Comparison of ENCODE assay signal across 8 cellular contexts in the genomic region with DNA sequence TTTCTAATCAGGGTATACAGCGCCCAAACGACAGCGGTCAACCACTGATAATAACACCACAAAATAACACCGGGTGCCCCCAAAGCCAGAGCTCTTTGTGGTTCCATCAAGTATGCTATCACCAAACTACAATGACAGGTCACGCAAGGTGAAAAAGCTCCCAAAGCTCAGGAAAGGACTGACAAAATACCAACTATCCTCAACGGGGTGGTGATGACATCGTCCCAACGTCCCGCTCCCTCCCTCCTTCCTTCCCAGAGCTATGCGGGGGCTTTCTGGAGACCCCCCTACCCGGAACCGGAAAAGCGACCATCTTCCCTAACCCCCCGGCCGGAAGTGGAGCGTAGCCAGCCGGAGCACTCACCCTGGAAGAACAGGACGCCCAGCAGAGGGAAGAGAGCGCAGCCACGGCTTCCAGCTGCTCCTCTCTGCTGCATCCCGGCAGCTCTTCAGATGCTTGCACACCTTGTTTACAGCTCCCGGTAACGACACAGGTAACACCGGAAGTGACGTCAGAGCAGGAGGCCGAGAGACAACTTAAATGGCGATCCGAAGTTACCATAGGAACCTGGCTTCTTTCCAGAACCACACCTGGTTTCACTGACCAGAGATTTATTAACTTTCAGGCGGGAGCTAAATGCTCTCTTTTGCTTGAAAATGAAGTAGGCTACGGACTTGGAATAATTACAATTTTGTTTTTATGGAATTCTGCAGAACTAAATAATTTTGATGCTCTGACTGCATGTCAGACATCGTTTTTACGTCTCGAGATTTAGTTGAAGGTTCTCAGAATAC. TPM values are rescaled to one million over a fixed set of nuclear protein-coding genes. Genes with fewer than 3 reads are reported as not detected.
DNase-seq lines count a peak whose midpoint lies in the region; ATAC-seq and TF ChIP-seq lines count a peak whose summit lies in the region.

A gene with protein sequence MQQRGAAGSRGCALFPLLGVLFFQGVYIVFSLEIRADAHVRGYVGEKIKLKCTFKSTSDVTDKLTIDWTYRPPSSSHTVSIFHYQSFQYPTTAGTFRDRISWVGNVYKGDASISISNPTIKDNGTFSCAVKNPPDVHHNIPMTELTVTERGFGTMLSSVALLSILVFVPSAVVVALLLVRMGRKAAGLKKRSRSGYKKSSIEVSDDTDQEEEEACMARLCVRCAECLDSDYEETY (minus strand): TSS at position 508 of the 795 bp plus-strand sequence. CDS start 71 bp downstream, at position 437.

- no peaks in the 10 kb centered on the region for H3K36me3 ChIP-seq in HEK293 (ENCODE audit: control insufficient read depth in 2 of 2, insufficient read depth in 1 of 2, low read length in 2 of 2)

- peak; percentile 59 for ATAC-seq in SK-N-SH treated with all-trans-retinoic acid at 6 μM for 48 hours

- H3K4me1 Mint-ChIP-seq in activated naive CD8-positive, alpha-beta T cell (ENCODE audit: low read depth), result peaks cover 51% of the 10 kb centered on the region
- H3K4me1 Mint-ChIP-seq in glutamatergic neuron (ENCODE audit: low read depth, unreplicated experiment), result peaks cover 2% of the 10 kb centered on the region

- DNase-seq in DMS79 (lab: John Stamatoyannopoulos, UW) (peak; percentile 97), NCI-H1092 treated with DMSO at 0.1 percent for 48 hours (lab: John Stamatoyannopoulos, UW) (peak; percentile 99), glutamatergic neuron (peak; percentile 78), occipital lobe (lab: John Stamatoyannopoulos, UW) (peak; percentile 30), superior temporal gyrus (ENCODE audit: extremely low spot score) (peak; percentile 82)

- peak within 1 kb of the TSS; percentile 98 for H3K4me3 Mint-ChIP-seq in activated naive CD8-positive, alpha-beta T cell
- peak within 1 kb of the TSS; percentile 96 for H3K4me3 Mint-ChIP-seq in glutamatergic neuron (ENCODE audit: unreplicated experiment)

- peaks cover 6% of the 10 kb centered on the region for H3K36me3 Mint-ChIP-seq in activated naive CD8-positive, alpha-beta T cell
- no peaks in the 10 kb centered on the region for H3K36me3 Mint-ChIP-seq in glutamatergic neuron (ENCODE audit: unreplicated experiment)

- peak within 1 kb of the TSS; percentile 99 for H3K27ac Mint-ChIP-seq in activated naive CD8-positive, alpha-beta T cell
- H3K27ac Mint-ChIP-seq in glutamatergic neuron (ENCODE audit: unreplicated experiment), result peak within 1 kb of the TSS; percentile 99

- H3K9me3 Mint-ChIP-seq in activated naive CD8-positive, alpha-beta T cell (ENCODE audit: low read depth), result no peaks in the 10 kb centered on the region
- H3K9me3 Mint-ChIP-seq in glutamatergic neuron (ENCODE audit: unreplicated experiment), result peaks cover 6% of the 10 kb centered on the region

- POLR2A ChIA-PET in HEK293 (lab: Yijun Ruan, JAX), result interaction anchor here (0.6 to 2.5 kb wide), 9 partner anchors 11 to 369 kb away, joined by 3 to 12 read pairs (median 3); a partner anchor contains a TSS

- no peaks in the 10 kb centered on the region for H3K4me1 ChIP-seq in HEK293 (ENCODE audit: control insufficient read depth, insufficient read depth, low read length)

- no peaks in the 10 kb centered on the region for H3K27me3 Mint-ChIP-seq in activated naive CD8-positive, alpha-beta T cell
- H3K27me3 Mint-ChIP-seq in glutamatergic neuron (ENCODE audit: unreplicated experiment), result peaks cover 6% of the 10 kb centered on the region

- CTCF ChIA-PET in HEK293 (lab: Yijun Ruan, JAX), result interaction anchor here (0.7 to 1.4 kb wide), 6 partner anchors 9 to 318 kb away, joined by 3 to 6 read pairs (median 4); a partner anchor contains a TSS

- no peak for TF ChIP-seq CTCF in HEK293 (tag by site-specific recombination; IDR thresholded peaks at IDR 0.05)
- no peak for TF ChIP-seq CTCF in glutamatergic neuron (IDR thresholded peaks at IDR 0.05; ENCODE audit: partially characterized antibody, unreplicated experiment)

- H3K9me3 ChIP-seq in HEK293 (ENCODE audit: control insufficient read depth, insufficient read depth, low read depth, low read length), result no peaks in the 10 kb centered on the region

- H3K27ac ChIP-seq in HEK293 (ENCODE audit: extremely low read depth, low read depth, low read length), result peak within 1 kb of the TSS; percentile 86

- H3K4me3 ChIP-seq in HEK293 (ENCODE audit: low read depth, low read length), result peak within 1 kb of the TSS; percentile 94

TF ChIP-seq in HEK293, 187 proteins besides CTCF, POLR2A, EP300 and RAD21 (continues in another document):
- TF ChIP-seq, protein P1, sequence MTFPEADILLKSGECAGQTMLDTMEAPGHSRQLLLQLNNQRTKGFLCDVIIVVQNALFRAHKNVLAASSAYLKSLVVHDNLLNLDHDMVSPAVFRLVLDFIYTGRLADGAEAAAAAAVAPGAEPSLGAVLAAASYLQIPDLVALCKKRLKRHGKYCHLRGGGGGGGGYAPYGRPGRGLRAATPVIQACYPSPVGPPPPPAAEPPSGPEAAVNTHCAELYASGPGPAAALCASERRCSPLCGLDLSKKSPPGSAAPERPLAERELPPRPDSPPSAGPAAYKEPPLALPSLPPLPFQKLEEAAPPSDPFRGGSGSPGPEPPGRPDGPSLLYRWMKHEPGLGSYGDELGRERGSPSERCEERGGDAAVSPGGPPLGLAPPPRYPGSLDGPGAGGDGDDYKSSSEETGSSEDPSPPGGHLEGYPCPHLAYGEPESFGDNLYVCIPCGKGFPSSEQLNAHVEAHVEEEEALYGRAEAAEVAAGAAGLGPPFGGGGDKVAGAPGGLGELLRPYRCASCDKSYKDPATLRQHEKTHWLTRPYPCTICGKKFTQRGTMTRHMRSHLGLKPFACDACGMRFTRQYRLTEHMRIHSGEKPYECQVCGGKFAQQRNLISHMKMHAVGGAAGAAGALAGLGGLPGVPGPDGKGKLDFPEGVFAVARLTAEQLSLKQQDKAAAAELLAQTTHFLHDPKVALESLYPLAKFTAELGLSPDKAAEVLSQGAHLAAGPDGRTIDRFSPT (tag by site-specific recombination; IDR thresholded peaks at IDR 0.05), result no peak
- TF ChIP-seq SP7 (tag by site-specific recombination; IDR thresholded peaks at IDR 0.05) (peak; percentile 35; the same call in 1 of the 2 replicates), IKZF3 (tag by site-specific recombination; IDR thresholded peaks at IDR 0.05) (peak; percentile 54; the same call in 1 of the 2 replicates), TCF7L2 (IDR thresholded peaks at IDR 0.05; ENCODE audit: borderline replicate concordance, low read depth, low read length) (no peak), ZNF211 (tag by site-specific recombination; IDR thresholded peaks at IDR 0.05; ENCODE audit: low read depth) (no peak), ZBTB8A (tag by site-specific recombination; IDR thresholded peaks at IDR 0.05) (0 out of 2 replicates have a peak, but pooled peaks have one; percentile 13), ZNF473 (tag by site-specific recombination; IDR thresholded peaks at IDR 0.05) (no peak)

TF ChIP-seq in SK-N-SH treated with all-trans-retinoic acid at 6 μM for 48 hours, 23 proteins besides CTCF, POLR2A, EP300 and RAD21 (continues in another document):
- TF ChIP-seq, protein P2, sequence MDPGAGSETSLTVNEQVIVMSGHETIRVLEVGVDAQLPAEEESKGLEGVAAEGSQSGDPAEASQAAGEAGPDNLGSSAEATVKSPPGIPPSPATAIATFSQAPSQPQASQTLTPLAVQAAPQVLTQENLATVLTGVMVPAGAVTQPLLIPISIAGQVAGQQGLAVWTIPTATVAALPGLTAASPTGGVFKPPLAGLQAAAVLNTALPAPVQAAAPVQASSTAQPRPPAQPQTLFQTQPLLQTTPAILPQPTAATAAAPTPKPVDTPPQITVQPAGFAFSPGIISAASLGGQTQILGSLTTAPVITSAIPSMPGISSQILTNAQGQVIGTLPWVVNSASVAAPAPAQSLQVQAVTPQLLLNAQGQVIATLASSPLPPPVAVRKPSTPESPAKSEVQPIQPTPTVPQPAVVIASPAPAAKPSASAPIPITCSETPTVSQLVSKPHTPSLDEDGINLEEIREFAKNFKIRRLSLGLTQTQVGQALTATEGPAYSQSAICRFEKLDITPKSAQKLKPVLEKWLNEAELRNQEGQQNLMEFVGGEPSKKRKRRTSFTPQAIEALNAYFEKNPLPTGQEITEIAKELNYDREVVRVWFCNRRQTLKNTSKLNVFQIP (CRISPR knock-in tag; IDR thresholded peaks at IDR 0.05; ENCODE audit: borderline replicate concordance, low read depth), result no peak; the same call in 1 of the 2 replicates
- peak; percentile 53 for TF ChIP-seq ZFP30 (CRISPR knock-in tag; IDR thresholded peaks at IDR 0.05)
- TF ChIP-seq ZNF565 (CRISPR knock-in tag; conservative IDR thresholded peaks at IDR 0.05; ENCODE audit: low read depth), result peak; percentile 69; the same call in 1 of the 2 replicates
- TF ChIP-seq, protein P3, sequence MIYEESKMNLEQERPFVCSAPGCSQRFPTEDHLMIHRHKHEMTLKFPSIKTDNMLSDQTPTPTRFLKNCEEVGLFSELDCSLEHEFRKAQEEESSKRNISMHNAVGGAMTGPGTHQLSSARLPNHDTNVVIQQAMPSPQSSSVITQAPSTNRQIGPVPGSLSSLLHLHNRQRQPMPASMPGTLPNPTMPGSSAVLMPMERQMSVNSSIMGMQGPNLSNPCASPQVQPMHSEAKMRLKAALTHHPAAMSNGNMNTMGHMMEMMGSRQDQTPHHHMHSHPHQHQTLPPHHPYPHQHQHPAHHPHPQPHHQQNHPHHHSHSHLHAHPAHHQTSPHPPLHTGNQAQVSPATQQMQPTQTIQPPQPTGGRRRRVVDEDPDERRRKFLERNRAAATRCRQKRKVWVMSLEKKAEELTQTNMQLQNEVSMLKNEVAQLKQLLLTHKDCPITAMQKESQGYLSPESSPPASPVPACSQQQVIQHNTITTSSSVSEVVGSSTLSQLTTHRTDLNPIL (CRISPR knock-in tag; IDR thresholded peaks at IDR 0.05; ENCODE audit: low read depth), result 0 out of 2 replicates have a peak, but pooled peaks have one; percentile 50
- no peak for TF ChIP-seq ZC3H10 (CRISPR knock-in tag; IDR thresholded peaks at IDR 0.05)
- peak; percentile 77; the same call in 1 of the 2 replicates for TF ChIP-seq BACH2 (CRISPR knock-in tag; IDR thresholded peaks at IDR 0.05; ENCODE audit: borderline replicate concordance)
- TF ChIP-seq ESRRG (CRISPR knock-in tag; IDR thresholded peaks at IDR 0.05), result no peak
- peak; percentile 96 for TF ChIP-seq CSDC2 (CRISPR knock-in tag; IDR thresholded peaks at IDR 0.05)
- TF ChIP-seq SNAI2 (CRISPR knock-in tag; IDR thresholded peaks at IDR 0.05), result peak; percentile 89

RNA-seq across cellular contexts. Expression of the gene that starts here (rescaled TPM):
- 0.54 TPM for total RNA-seq in glutamatergic neuron (ENCODE audit: unreplicated experiment)
- 1.6 TPM for total RNA-seq in occipital lobe

Comparison
In these comparisons a context has a peak if more than half of its experiments do, and no peak if none do; other contexts are left out.
1. Peak in every context shown above with its lines: DNase-seq, ATAC-seq, H3K4me3 ChIP-seq and H3K27ac ChIP-seq.
2. Peak in DNase-seq in glutamatergic neuron; RNA of the gene not detected or under 1 TPM.
3. DNase-seq: peak in every context shown above with its lines; median percentile 99 in NCI-H1092 treated with DMSO at 0.1 percent for 48 hours; 97 in DMS79; 82 in superior temporal gyrus; 78 in glutamatergic neuron; 30 in occipital lobe.